In genomic region chr10:4767033-4767814, GRCh38 we compare ENCODE assay signal across 8 cellular contexts. TPM values are rescaled to one million over a fixed set of nuclear protein-coding genes. Genes with fewer than 3 reads are reported as not detected.
DNase-seq lines count a peak whose midpoint lies in the region; ATAC-seq and TF ChIP-seq lines count a peak whose summit lies in the region.

No MANE protein-coding gene starts in this region.

- H3K9me3 Mint-ChIP-seq in endothelial cell (ENCODE audit: unreplicated experiment) (no peaks in the 10 kb centered on the region), naive B cell (no peaks in the 10 kb centered on the region)
- H3K9me3 Mint-ChIP-seq in activated CD4-positive, alpha-beta T cell treated with anti-CD3 and anti-CD28 coated beads, Interleukin-2, amount 10 ng/mL, durations not matched to agents 24 days and 14 days, result no peaks in the 10 kb centered on the region

- H3K27ac Mint-ChIP-seq in endothelial cell (ENCODE audit: unreplicated experiment), result peak overlapping the region; percentile 68
- no peak overlapping the region for H3K27ac Mint-ChIP-seq in naive B cell
- no peak overlapping the region for H3K27ac Mint-ChIP-seq in activated CD4-positive, alpha-beta T cell treated with anti-CD3 and anti-CD28 coated beads, Interleukin-2, amount 10 ng/mL, durations not matched to agents 24 days and 14 days

- H3K27me3 Mint-ChIP-seq in endothelial cell (ENCODE audit: unreplicated experiment) (no peaks in the 10 kb centered on the region), naive B cell (peaks cover under 1 to 16% (median 8%) of the 10 kb centered on the region in 3 donors)
- peaks cover 39% of the 10 kb centered on the region for H3K27me3 Mint-ChIP-seq in activated CD4-positive, alpha-beta T cell treated with anti-CD3 and anti-CD28 coated beads, Interleukin-2, amount 10 ng/mL, durations not matched to agents 24 days and 14 days

- DNase-seq in NCI-H2227 (lab: John Stamatoyannopoulos, UW; ENCODE audit: unreplicated experiment) (peak; percentile 6), NCI-H2227 treated with DMSO at 0.1 percent for 48 hours (lab: John Stamatoyannopoulos, UW) (no peak), NCI-H748 (lab: John Stamatoyannopoulos, UW; ENCODE audit: unreplicated experiment) (peak; percentile 25), endothelial cell (ENCODE audit: low spot score) (no peak), naive B cell (peak; percentile 1)
- DNase-seq in activated CD4-positive, alpha-beta T cell treated with anti-CD3 and anti-CD28 coated beads, Interleukin-2, amount 10 ng/mL, durations not matched to agents 24 days and 14 days, result no peak

- H3K4me3 Mint-ChIP-seq in endothelial cell (ENCODE audit: unreplicated experiment), result no peak overlapping the region
- no peak overlapping the region for H3K4me3 Mint-ChIP-seq in naive B cell
- no peak overlapping the region for H3K4me3 Mint-ChIP-seq in activated CD4-positive, alpha-beta T cell treated with anti-CD3 and anti-CD28 coated beads, Interleukin-2, amount 10 ng/mL, durations not matched to agents 24 days and 14 days

- no peak for TF ChIP-seq CTCF in endothelial cell (IDR thresholded peaks at IDR 0.05; ENCODE audit: unreplicated experiment)

- H3K36me3 Mint-ChIP-seq in endothelial cell (ENCODE audit: low read depth, unreplicated experiment) (no peaks in the 10 kb centered on the region), naive B cell (no peaks in the 10 kb centered on the region)
- no peaks in the 10 kb centered on the region for H3K36me3 Mint-ChIP-seq in activated CD4-positive, alpha-beta T cell treated with anti-CD3 and anti-CD28 coated beads, Interleukin-2, amount 10 ng/mL, durations not matched to agents 24 days and 14 days (ENCODE audit: low read depth)

- ATAC-seq in naive B cell (ENCODE audit: low read depth in 2 of 2), result no peak
- no peak for ATAC-seq in GM18873 (IDR thresholded peaks at IDR 0.05; ENCODE audit: low FRiP score, unreplicated experiment)
- no peak for ATAC-seq in HG02981 (IDR thresholded peaks at IDR 0.05; ENCODE audit: unreplicated experiment)

- peaks cover 41% of the 10 kb centered on the region for H3K4me1 Mint-ChIP-seq in endothelial cell (ENCODE audit: unreplicated experiment)
- H3K4me1 Mint-ChIP-seq in naive B cell, result no peaks in the 10 kb centered on the region
- no peaks in the 10 kb centered on the region for H3K4me1 Mint-ChIP-seq in activated CD4-positive, alpha-beta T cell treated with anti-CD3 and anti-CD28 coated beads, Interleukin-2, amount 10 ng/mL, durations not matched to agents 24 days and 14 days

- intact Hi-C loops in activated CD4-positive, alpha-beta T cell treated with anti-CD3 and anti-CD28 coated beads, Interleukin-2, amount 10 ng/mL, durations not matched to agents 24 days and 14 days (cut with micrococcal nuclease), result loop anchor here (2.0 kb wide), 1 partner anchor 1528 kb away; no protein-coding TSS in a partner anchor

RNA-seq across cellular contexts. Expression of gene AKR1E2, which starts 58.8 kb away (rescaled TPM):
- 6.2 TPM for total RNA-seq in endothelial cell (ENCODE audit: unreplicated experiment)
- not detected for polyA plus RNA-seq in naive B cell (ENCODE audit: low read depth in 6 of 6)
- total RNA-seq in activated CD4-positive, alpha-beta T cell treated with anti-CD3 and anti-CD28 coated beads, Interleukin-2, amount 10 ng/mL, durations not matched to agents 24 days and 14 days, result 6.6 and 7.9 TPM in 2 replicates

Comparison
In these comparisons a context has a peak if more than half of its experiments do, and no peak if none do; other contexts are left out.
1. DNase-seq: peak in NCI-H2227 (single experiment), NCI-H748 (single experiment) and naive B cell (single experiment); none in NCI-H2227 treated with DMSO at 0.1 percent for 48 hours (single experiment), endothelial cell (single experiment) and activated CD4-positive, alpha-beta T cell treated with anti-CD3 and anti-CD28 coated beads, Interleukin-2, amount 10 ng/mL, durations not matched to agents 24 days and 14 days (single experiment).